Comparison of ENCODE assay signal across 15 cellular contexts in the genomic region with DNA sequence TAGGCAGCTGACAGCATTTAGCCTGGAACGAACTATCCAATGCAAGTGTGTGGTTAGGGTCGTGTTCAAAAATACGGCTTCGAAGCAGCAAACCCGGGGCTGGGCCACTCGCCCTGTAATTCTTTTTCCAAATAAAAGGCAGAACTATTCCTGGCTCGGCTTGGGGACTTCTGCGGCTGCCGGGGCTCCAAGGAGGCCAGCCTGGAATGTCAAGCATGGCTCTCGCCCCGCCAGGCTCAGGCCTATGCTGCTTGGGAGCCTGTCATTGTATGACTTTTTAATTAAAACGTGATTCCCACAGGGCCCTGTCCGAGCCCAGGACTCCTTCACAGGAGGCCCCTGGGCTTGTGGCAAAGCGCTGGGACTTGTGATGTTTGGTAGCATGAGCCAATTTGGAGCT. TPM values are rescaled to one million over a fixed set of nuclear protein-coding genes. Genes with fewer than 3 reads are reported as not detected.
DNase-seq lines count a peak whose midpoint lies in the region; TF ChIP-seq lines count a peak whose summit lies in the region.
"Had no signal": no experiment of that assay in that cellular context is flagged by ENCODE, and none has a peak within 500 bp of the region (broad histone marks: within the 10 kb centered on the region; RNA-seq: fewer than 3 reads in every experiment).

No MANE protein-coding gene starts in this region.

- H3K27ac Mint-ChIP-seq in Calu3 (ENCODE audit: unreplicated experiment) = no peak overlapping the region
- H3K27ac Mint-ChIP-seq: activated CD4-positive, alpha-beta memory T cell treated with anti-CD3 and anti-CD28 coated beads, Interleukin-2, amount 10 ng/mL, durations not matched to agents 7 days and 5 days had no signal

- BruUV-seq in Calu3 (replicated peaks; lab: Mats Ljungman, UMichigan) = no TSS peak

- no peak overlapping the region for H3K9ac ChIP-seq in rectal smooth muscle tissue (ENCODE audit: low read length)

- no peak overlapping the region for H3K4me3 Mint-ChIP-seq in Calu3 (ENCODE audit: low read depth, unreplicated experiment)
- H3K4me3 Mint-ChIP-seq: activated CD4-positive, alpha-beta memory T cell treated with anti-CD3 and anti-CD28 coated beads, Interleukin-2, amount 10 ng/mL, durations not matched to agents 7 days and 5 days had no signal

- no peaks in the 10 kb centered on the region for H3K36me3 Mint-ChIP-seq in Calu3 (ENCODE audit: insufficient read depth, unreplicated experiment)

- DNase-seq in AG10803 (ENCODE audit: low read depth) (peak; percentile 66), iris pigment epithelial cell (ENCODE audit: low read depth) (peak; percentile 15), HEK293T (ENCODE audit: extremely low spot score) (no peak), SHP77 (lab: John Stamatoyannopoulos, UW) (no peak), Calu3 (no peak), LoVo (ENCODE audit: low spot score) (no peak)
- DNase-seq: activated CD4-positive, alpha-beta memory T cell treated with anti-CD3 and anti-CD28 coated beads, Interleukin-2, amount 10 ng/mL, durations not matched to agents 7 days and 5 days; activated naive CD4-positive, alpha-beta T cell treated with anti-CD3 and anti-CD28 coated beads, Interleukin-2, amount 50 U/mL, for 16 hours; DMS79; NCI-H187 treated with DMSO at 0.1 percent for 48 hours; stimulated activated CD4-positive, alpha-beta T cell treated with anti-CD3 and anti-CD28 coated beads, Interleukin-2, amount 100 ng/mL, for 48 hours; stimulated activated naive CD8-positive, alpha-beta T cell treated with anti-CD3 and anti-CD28 coated beads, Interleukin-15, Interleukin-2, amounts not matched to agents 100 U/mL and 50 U/mL, for 24 hours; T-helper 1 cell had no signal

- no peaks in the 10 kb centered on the region for H3K36me3 ChIP-seq in rectal smooth muscle tissue (ENCODE audit: control insufficient read depth, insufficient read depth, low read length)

- H3K4me3 ChIP-seq in AG10803 (ENCODE audit: low read length) (no peak overlapping the region), rectal smooth muscle tissue (ENCODE audit: low read length) (no peak overlapping the region)

- TF ChIP-seq CTCF in AG10803 (conservative IDR thresholded peaks at IDR 0.05; ENCODE audit: low read length) (no peak), Calu3 (IDR thresholded peaks at IDR 0.05; ENCODE audit: unreplicated experiment) (no peak)

- H3K9me3 Mint-ChIP-seq in Calu3 (ENCODE audit: low read depth, unreplicated experiment) = no peaks in the 10 kb centered on the region
- H3K9me3 Mint-ChIP-seq: activated CD4-positive, alpha-beta memory T cell treated with anti-CD3 and anti-CD28 coated beads, Interleukin-2, amount 10 ng/mL, durations not matched to agents 7 days and 5 days had no signal

- CTCF ChIA-PET in HEK293T (lab: Yijun Ruan, JAX) (interaction anchor here (0.7 to 0.9 kb wide), 2 partner anchors 11 to 143 kb away, joined by 3 to 5 read pairs; no protein-coding TSS in a partner anchor), Calu3 (lab: Charles Lee) (no interaction called here)

- H3K27ac ChIP-seq in cingulate gyrus (ENCODE audit: low read depth, low read length) = peak overlapping the region; percentile 65
- H3K27ac ChIP-seq in rectal smooth muscle tissue (ENCODE audit: low read depth, low read length) = peak overlapping the region; percentile 66

- H3K27me3 ChIP-seq in rectal smooth muscle tissue (ENCODE audit: control insufficient read depth, insufficient read depth, low read length) = no peaks in the 10 kb centered on the region

- intact Hi-C loops in Calu3 (cut with micrococcal nuclease; ENCODE audit: unreplicated experiment) = no loop called here

- POLR2A ChIA-PET in HEK293T (lab: Yijun Ruan, JAX) = no interaction called here

- H3K4me1 ChIP-seq in rectal smooth muscle tissue (ENCODE audit: control insufficient read depth, insufficient read depth, low read length) = peaks cover 9% of the 10 kb centered on the region

- no peaks in the 10 kb centered on the region for H3K27me3 Mint-ChIP-seq in Calu3 (ENCODE audit: unreplicated experiment)

- no peaks in the 10 kb centered on the region for H3K4me1 Mint-ChIP-seq in Calu3 (ENCODE audit: low read depth, unreplicated experiment)

TF ChIP-seq in HEK293T, 16 proteins besides CTCF, POLR2A, EP300 and RAD21:
- TF ChIP-seq FOXK2 (IDR thresholded peaks at IDR 0.05) (no peak), SP1 (IDR thresholded peaks at IDR 0.05) (no peak), ELF4 (IDR thresholded peaks at IDR 0.05) (no peak), HDGF (IDR thresholded peaks at IDR 0.05; ENCODE audit: borderline replicate concordance) (no peak), CTBP1 (IDR thresholded peaks at IDR 0.05; ENCODE audit: borderline replicate concordance) (no peak), ARNT (IDR thresholded peaks at IDR 0.05) (no peak), TARDBP (IDR thresholded peaks at IDR 0.05) (no peak), FOXA1 (IDR thresholded peaks at IDR 0.05) (no peak), NFRKB (IDR thresholded peaks at IDR 0.05) (no peak), L3MBTL2 (conservative IDR thresholded peaks at IDR 0.05) (no peak), ZNF384 (IDR thresholded peaks at IDR 0.05) (no peak), FOXM1 (IDR thresholded peaks at IDR 0.05; ENCODE audit: borderline replicate concordance) (no peak)
- TF ChIP-seq, protein P1, sequence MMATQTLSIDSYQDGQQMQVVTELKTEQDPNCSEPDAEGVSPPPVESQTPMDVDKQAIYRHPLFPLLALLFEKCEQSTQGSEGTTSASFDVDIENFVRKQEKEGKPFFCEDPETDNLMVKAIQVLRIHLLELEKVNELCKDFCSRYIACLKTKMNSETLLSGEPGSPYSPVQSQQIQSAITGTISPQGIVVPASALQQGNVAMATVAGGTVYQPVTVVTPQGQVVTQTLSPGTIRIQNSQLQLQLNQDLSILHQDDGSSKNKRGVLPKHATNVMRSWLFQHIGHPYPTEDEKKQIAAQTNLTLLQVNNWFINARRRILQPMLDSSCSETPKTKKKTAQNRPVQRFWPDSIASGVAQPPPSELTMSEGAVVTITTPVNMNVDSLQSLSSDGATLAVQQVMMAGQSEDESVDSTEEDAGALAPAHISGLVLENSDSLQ (IDR thresholded peaks at IDR 0.05) = no peak

RNA-seq across cellular contexts. Expression of a gene that starts 51.6 kb away (rescaled TPM):
- total RNA-seq in Calu3 (2022) = 2.5 and 5.0 TPM in 2 replicates

Comparison
In these comparisons a context has a peak if more than half of its experiments do, and no peak if none do; other contexts are left out.
1. DNase-seq: peak in AG10803 (single experiment) and iris pigment epithelial cell (single experiment); none in HEK293T (single experiment), SHP77 (0 of 2), Calu3 (single experiment) and LoVo (single experiment).